23 cellular contexts compared by ENCODE assay signal in genomic region chr10:76195990-76196389, GRCh38.
DNase-seq lines count a peak whose midpoint lies in the region; ATAC-seq and TF ChIP-seq lines count a peak whose summit lies in the region.
"Had no signal": no experiment of that assay in that cellular context is flagged by ENCODE, and none has a peak within 500 bp of the region (broad histone marks: within the 10 kb centered on the region; RNA-seq: fewer than 3 reads in every experiment).

No MANE protein-coding gene starts in this region.

- H3K4me3 ChIP-seq in choroid plexus epithelial cell (ENCODE audit: low read depth, low read length): no peak overlapping the region
- H3K4me3 ChIP-seq: PC-9 had no signal

- no peak for TF ChIP-seq CTCF in choroid plexus epithelial cell (conservative IDR thresholded peaks at IDR 0.05; ENCODE audit: low read depth, low read length)
- no peak for TF ChIP-seq CTCF in GM13977 (IDR thresholded peaks at IDR 0.05; ENCODE audit: extremely low read depth, insufficient read depth, missing control alignments)

- H3K4me3 Mint-ChIP-seq in stimulated activated effector memory CD8-positive, alpha-beta T cell treated with anti-CD3 and anti-CD28 coated beads, Interleukin-12 subunit alpha, Interleukin-12 subunit beta, amount 100 ng/mL, for 72 hours: no peak overlapping the region
- H3K4me3 Mint-ChIP-seq: activated T-helper 17 cell treated with anti-CD3 and anti-CD28 coated beads, Interleukin-2, amount 50 U/mL, for 72 hours; immature natural killer cell; naive thymus-derived CD4-positive, alpha-beta T cell had no signal

- ATAC-seq in HG02938 (IDR thresholded peaks at IDR 0.05; ENCODE audit: unreplicated experiment) (no peak), HG02759 (IDR thresholded peaks at IDR 0.05; ENCODE audit: unreplicated experiment) (no peak)
- no peak for ATAC-seq in stimulated activated effector memory CD8-positive, alpha-beta T cell treated with anti-CD3 and anti-CD28 coated beads, Interleukin-12 subunit alpha, Interleukin-12 subunit beta, amount 100 ng/mL, for 72 hours
- ATAC-seq: activated T-helper 17 cell treated with anti-CD3 and anti-CD28 coated beads, Interleukin-2, amount 50 U/mL, for 72 hours; naive thymus-derived CD4-positive, alpha-beta T cell had no signal

- H3K36me3 Mint-ChIP-seq in stimulated activated effector memory CD8-positive, alpha-beta T cell treated with anti-CD3 and anti-CD28 coated beads, Interleukin-12 subunit alpha, Interleukin-12 subunit beta, amount 100 ng/mL, for 72 hours: no peaks in the 10 kb centered on the region
- H3K36me3 Mint-ChIP-seq: immature natural killer cell; naive thymus-derived CD4-positive, alpha-beta T cell had no signal

- H3K9me3 Mint-ChIP-seq in stimulated activated effector memory CD8-positive, alpha-beta T cell treated with anti-CD3 and anti-CD28 coated beads, Interleukin-12 subunit alpha, Interleukin-12 subunit beta, amount 100 ng/mL, for 72 hours: no peaks in the 10 kb centered on the region
- H3K9me3 Mint-ChIP-seq: immature natural killer cell had no signal

- in situ Hi-C loops in GM13977 (cut with MboI; ENCODE audit: low pct_unique_long_range_greater_than_20kb, low sequenced_read_pairs, unreplicated experiment): no loop called here

- H3K27ac Mint-ChIP-seq in stimulated activated effector memory CD8-positive, alpha-beta T cell treated with anti-CD3 and anti-CD28 coated beads, Interleukin-12 subunit alpha, Interleukin-12 subunit beta, amount 100 ng/mL, for 72 hours: no peak overlapping the region
- H3K27ac Mint-ChIP-seq: activated T-helper 17 cell treated with anti-CD3 and anti-CD28 coated beads, Interleukin-2, amount 50 U/mL, for 72 hours; immature natural killer cell; naive thymus-derived CD4-positive, alpha-beta T cell; progenitor cell of endocrine pancreas had no signal

- no peaks in the 10 kb centered on the region for H3K4me1 Mint-ChIP-seq in stimulated activated effector memory CD8-positive, alpha-beta T cell treated with anti-CD3 and anti-CD28 coated beads, Interleukin-12 subunit alpha, Interleukin-12 subunit beta, amount 100 ng/mL, for 72 hours
- H3K4me1 Mint-ChIP-seq: activated T-helper 17 cell treated with anti-CD3 and anti-CD28 coated beads, Interleukin-2, amount 50 U/mL, for 72 hours; immature natural killer cell; naive thymus-derived CD4-positive, alpha-beta T cell had no signal

- DNase-seq in HCEC 1CT: peak; percentile 14
- peak; percentile 14 for DNase-seq in NCI-H69 (lab: John Stamatoyannopoulos, UW)
- DNase-seq in choroid plexus epithelial cell (ENCODE audit: low read depth): peak; percentile 28
- DNase-seq in medulla oblongata (ENCODE audit: extremely low spot score): peak; percentile 8
- no peak for DNase-seq in stimulated activated effector memory CD8-positive, alpha-beta T cell treated with anti-CD3 and anti-CD28 coated beads, Interleukin-12 subunit alpha, Interleukin-12 subunit beta, amount 100 ng/mL, for 72 hours (ENCODE audit: low spot score in 2 of 2)
- DNase-seq in GM13977 (ENCODE audit: low spot score): no peak
- DNase-seq: COR-L47; erythroblast; head of caudate nucleus; immature natural killer cell; mammary epithelial cell; naive thymus-derived CD4-positive, alpha-beta T cell; NCI-H524 treated with DMSO at 0.1 percent for 48 hours; PC-9; SK-N-SH; small intestine; stimulated activated CD4-positive, alpha-beta T cell treated with anti-CD3 and anti-CD28 coated beads, Interleukin-4, amount 100 ng/mL, for 4 hours; substantia nigra; T-helper 9 cell had no signal

Comparison
In these comparisons a context has a peak if more than half of its experiments do, and no peak if none do; other contexts are left out.
1. DNase-seq: peak in HCEC 1CT (single experiment), NCI-H69 (single experiment), choroid plexus epithelial cell (single experiment) and medulla oblongata (single experiment); none in stimulated activated effector memory CD8-positive, alpha-beta T cell treated with anti-CD3 and anti-CD28 coated beads, Interleukin-12 subunit alpha, Interleukin-12 subunit beta, amount 100 ng/mL, for 72 hours (0 of 2) and GM13977 (single experiment).